ENCODE assay signal across 8 cellular contexts in genomic region chr20:56393133-56393472, GRCh38. TPM values are rescaled to one million over a fixed set of nuclear protein-coding genes. Genes with fewer than 3 reads are reported as not detected.
DNase-seq lines count a peak whose midpoint lies in the region; ATAC-seq and TF ChIP-seq lines count a peak whose summit lies in the region.

No MANE protein-coding gene starts in this region.

- H3K27me3 ChIP-seq in right cardiac atrium (ENCODE audit: control insufficient read depth, insufficient read depth), result no peaks in the 10 kb centered on the region
- no peaks in the 10 kb centered on the region for H3K27me3 ChIP-seq in suprapubic skin

- intact Hi-C loops in right cardiac atrium (cut with DNase I), result loop anchor here in 1 of 4 donors (10.0 kb wide), 1 partner anchor 72 kb away; the partner anchor contains the start of gene RTF2

- peaks cover 31% of the 10 kb centered on the region for H3K36me3 ChIP-seq in suprapubic skin

- DNase-seq in SKM-1 treated with dmso at 0.1 percent for 144 hours (lab: John Stamatoyannopoulos, UW; ENCODE audit: unreplicated experiment) (peak; percentile 8), SKM-1 (lab: John Stamatoyannopoulos, UW; ENCODE audit: unreplicated experiment) (no peak), SHP77 treated with DMSO at 0.1 percent for 48 hours (lab: John Stamatoyannopoulos, UW) (peak; percentile 66), right cardiac atrium (no peak), suprapubic skin (ENCODE audit: low spot score in 2 of 2) (no peak), inferior parietal cortex (ENCODE audit: extremely low spot score) (no peak), NCI-H2029 treated with DMSO at 0.1 percent for 48 hours (lab: John Stamatoyannopoulos, UW) (no peak)

- H3K27ac ChIP-seq in right cardiac atrium (ENCODE audit: low read length), result no peak overlapping the region
- peak overlapping the region; percentile 93 for H3K27ac ChIP-seq in suprapubic skin

- TF ChIP-seq POLR2A in suprapubic skin (IDR thresholded peaks at IDR 0.05), result no peak

- ATAC-seq in right cardiac atrium (no peak), HG03025 (IDR thresholded peaks at IDR 0.05; ENCODE audit: low FRiP score, unreplicated experiment) (no peak)

- TF ChIP-seq CTCF in suprapubic skin (IDR thresholded peaks at IDR 0.05), result no peak

- 4% methylated on average over 6 of the region's 6 CpGs for WGBS in right cardiac atrium
- 6% methylated on average over 6 of the region's 6 CpGs for WGBS in suprapubic skin

- H3K4me1 ChIP-seq in right cardiac atrium (ENCODE audit: control insufficient read depth, insufficient read depth, low read length), result peaks cover 7% of the 10 kb centered on the region
- peaks cover 23% of the 10 kb centered on the region for H3K4me1 ChIP-seq in suprapubic skin

- H3K4me3 ChIP-seq in right cardiac atrium (ENCODE audit: low read length) (peak overlapping the region; percentile 87), suprapubic skin (peak overlapping the region; percentile 83)

- no peak for TF ChIP-seq EP300 in suprapubic skin (IDR thresholded peaks at IDR 0.05)

- no peaks in the 10 kb centered on the region for H3K9me3 ChIP-seq in right cardiac atrium (ENCODE audit: control insufficient read depth, low read length)
- H3K9me3 ChIP-seq in suprapubic skin, result no peaks in the 10 kb centered on the region

RNA-seq across cellular contexts. Expression of gene CSTF1, which starts 0.7 kb away (rescaled TPM):
- total RNA-seq in right cardiac atrium (10 to 100 TPM; 19.1 to 23.2 (median 19.8) TPM), suprapubic skin (10 to 100 TPM; 28.6 to 38.3 (median 31.2) TPM)
- 8.8 TPM for polyA plus RNA-seq in right cardiac atrium

RNA-seq across cellular contexts. Expression of gene AURKA, which starts 1.1 kb away (rescaled TPM):
- total RNA-seq in right cardiac atrium, result 10 to 100 TPM in 1 of 4 donors, 1 to 10 TPM in 3; 4.8 to 10.8 (median 8.5) TPM
- 5.9 TPM for polyA plus RNA-seq in right cardiac atrium
- 1 to 10 TPM; 2.1 to 5.7 (median 2.5) TPM for total RNA-seq in suprapubic skin

RNA-seq across cellular contexts. Expression of gene CASS4, which starts 19.0 kb away (rescaled TPM):
- total RNA-seq in right cardiac atrium, result under 1 TPM; 0.51 to 0.79 (median 0.64) TPM
- 0.34 TPM for polyA plus RNA-seq in right cardiac atrium
- total RNA-seq in suprapubic skin, result 1 to 10 TPM in 1 of 4 donors, under 1 TPM in 3; 0.42 to 1.9 (median 0.66) TPM

RNA-seq across cellular contexts. Expression of gene FAM210B, which starts 34.3 kb away (rescaled TPM):
- total RNA-seq in right cardiac atrium, result 10 to 100 TPM; 33.0 to 37.9 (median 35.2) TPM
- polyA plus RNA-seq in right cardiac atrium, result 29.4 TPM
- 10 to 100 TPM; 44.0 to 75.3 (median 58.4) TPM for total RNA-seq in suprapubic skin

Comparison
In these comparisons a context has a peak if more than half of its experiments do, and no peak if none do; other contexts are left out.
1. DNase-seq: peak in SKM-1 treated with dmso at 0.1 percent for 144 hours (single experiment) and SHP77 treated with DMSO at 0.1 percent for 48 hours (single experiment); none in SKM-1 (single experiment), right cardiac atrium (0 of 3), suprapubic skin (0 of 2), inferior parietal cortex (single experiment) and NCI-H2029 treated with DMSO at 0.1 percent for 48 hours (single experiment).